Comparison of ENCODE assay signal across 8 cellular contexts in genomic region chr15:67834249-67834592, GRCh38. TPM values are rescaled to one million over a fixed set of nuclear protein-coding genes. Genes with fewer than 3 reads are reported as not detected.
DNase-seq lines count a peak whose midpoint lies in the region; ATAC-seq, FAIRE-seq and TF ChIP-seq lines count a peak whose summit lies in the region.
"Had no signal": no experiment of that assay in that cellular context is flagged by ENCODE, and none has a peak within 500 bp of the region (broad histone marks: within the 10 kb centered on the region; RNA-seq: fewer than 3 reads in every experiment).

No MANE protein-coding gene starts in this region.

- no peaks in the 10 kb centered on the region for H3K79me2 ChIP-seq in fibroblast of lung (ENCODE audit: control insufficient read depth, insufficient read depth, low read length)

- DNase-seq in GM12864 (ENCODE audit: low read depth), result no peak
- DNase-seq in RWPE2 (ENCODE audit: low spot score), result no peak
- no peak for DNase-seq in fibroblast of lung (ENCODE audit: low read depth in 2 of 2)
- DNase-seq in gastrocnemius medialis, result no peak
- DNase-seq in COLO829 (ENCODE audit: low spot score), result no peak
- DNase-seq in GM19239 (ENCODE audit: insufficient read length, low spot score), result no peak

- H4K20me1 ChIP-seq in fibroblast of lung (ENCODE audit: control insufficient read depth, extremely low read depth, insufficient read depth, low read length), result no peaks in the 10 kb centered on the region

- peak overlapping the region; percentile 51 for H3K4me3 ChIP-seq in GM12864 (ENCODE audit: low read depth, low read length)
- H3K4me3 ChIP-seq in RWPE2 (ENCODE audit: severe bottlenecking), result peak overlapping the region; percentile 19
- peak overlapping the region in 2 of 4 experiments; percentile 16 to 28 for H3K4me3 ChIP-seq in fibroblast of lung (replicated peaks in 1 of 4; ENCODE audit: control extremely low read depth in 1 of 4, insufficient read depth in 1 of 4, low read depth in 3 of 4, low read length in 4 of 4)
- peak overlapping the region; percentile 26 to 44 (median 34) for H3K4me3 ChIP-seq in gastrocnemius medialis

- TF ChIP-seq CTCF in GM12864 (IDR thresholded peaks at IDR 0.05; ENCODE audit: low read depth, low read length, missing control alignments) (no peak), RWPE2 (IDR thresholded peaks at IDR 0.05; ENCODE audit: poor library complexity, severe bottlenecking) (no peak), fibroblast of lung (conservative IDR thresholded peaks at IDR 0.05 in 1 of 2, IDR thresholded peaks at IDR 0.05 in 1 of 2; ENCODE audit: low read depth in 1 of 2, low read length in 2 of 2) (no peak), gastrocnemius medialis (IDR thresholded peaks at IDR 0.05 in 4 of 5, conservative IDR thresholded peaks at IDR 0.05 in 1 of 5) (no peak)

- H3K4me1 ChIP-seq in RWPE2 (ENCODE audit: insufficient read depth, poor library complexity, severe bottlenecking) (peaks cover 4% of the 10 kb centered on the region), fibroblast of lung (ENCODE audit: control insufficient read depth, extremely low read depth, insufficient read depth, low read length) (peaks cover 7% of the 10 kb centered on the region), gastrocnemius medialis (peaks cover 16 to 36% of the 10 kb centered on the region in 2 donors)

- H3K27me3 ChIP-seq in RWPE2 (ENCODE audit: insufficient read depth, poor library complexity, severe bottlenecking) (peaks cover 68% of the 10 kb centered on the region), fibroblast of lung (ENCODE audit: control insufficient read depth, insufficient read depth, low read length) (peaks cover 71% of the 10 kb centered on the region), gastrocnemius medialis (peaks cover 41 to 58% (median 57%) of the 10 kb centered on the region in 3 donors)

- H3K36me3 ChIP-seq in RWPE2 (ENCODE audit: low read depth) (no peaks in the 10 kb centered on the region), fibroblast of lung (ENCODE audit: control insufficient read depth, insufficient read depth, low read length) (no peaks in the 10 kb centered on the region), gastrocnemius medialis (no peaks in the 10 kb centered on the region)

- ATAC-seq in RWPE2 (ENCODE audit: low read depth), result no peak
- no peak for ATAC-seq in gastrocnemius medialis
- no peak for ATAC-seq in HG02870 (IDR thresholded peaks at IDR 0.05; ENCODE audit: unreplicated experiment)

- H3K27ac ChIP-seq in RWPE2 (ENCODE audit: poor library complexity, severe bottlenecking) (no peak overlapping the region), fibroblast of lung (ENCODE audit: insufficient read depth, low read length) (no peak overlapping the region), gastrocnemius medialis (no peak overlapping the region)

- in situ Hi-C loops in gastrocnemius medialis (cut with MboI; ENCODE audit: low sequenced_read_pairs in 4 of 4), result loop anchor here (10.0 to 25.0 kb wide), 4 partner anchors 297 to 897 kb away; partner anchors contain the start of gene MAP2K5 (in 1 of the 4)

- H3K9ac ChIP-seq in fibroblast of lung (ENCODE audit: insufficient read depth, low read length), result no peak overlapping the region

- intact Hi-C loops in gastrocnemius medialis (cut with DNase I; ENCODE audit: low total_unique reads), result loop anchor here (1.0 kb wide), 1 partner anchor 377 kb away; no protein-coding TSS in a partner anchor

- TF ChIP-seq POLR2A in gastrocnemius medialis (IDR thresholded peaks at IDR 0.05), result no peak

- H2AFZ ChIP-seq in fibroblast of lung (ENCODE audit: low read length), result no peak overlapping the region

- FAIRE-seq in GM19239 (lab: Jason Lieb, UNC), result no peak
- FAIRE-seq: bronchial epithelial cell had no signal

- H3K4me2 ChIP-seq in fibroblast of lung (ENCODE audit: extremely low read depth, insufficient read depth, low read length), result peak overlapping the region; percentile 21

- H3K9me3 ChIP-seq in RWPE2 (ENCODE audit: severe bottlenecking) (no peaks in the 10 kb centered on the region), fibroblast of lung (ENCODE audit: control insufficient read depth, insufficient read depth, low read depth, low read length) (no peaks in the 10 kb centered on the region), gastrocnemius medialis (no peaks in the 10 kb centered on the region)

RNA-seq across cellular contexts. Expression of gene RNU6-1, which starts 5.6 kb away (rescaled TPM):
- not detected in 2 replicates for total RNA-seq in fibroblast of lung
- not detected in 2 replicates for polyA plus RNA-seq in fibroblast of lung
- not detected in 2 replicates for polyA plus RNA-seq in fibroblast of lung (2012)
- not detected in 2 replicates for polyA minus RNA-seq in fibroblast of lung (ENCODE audit: low replicate concordance)
- not detected for total RNA-seq in gastrocnemius medialis
- total RNA-seq: bronchial epithelial cell had no signal

RNA-seq across cellular contexts. Expression of gene SKOR1, which starts 8.9 kb away (rescaled TPM):
- total RNA-seq in fibroblast of lung (under 0.01 and 0.17 TPM in 2 replicates), gastrocnemius medialis (1 to 10 TPM in 1 of 4 donors, under 1 TPM in 3; 0.13 to 2.1 (median 0.25) TPM)
- 0.01 and 0.02 TPM in 2 replicates for polyA plus RNA-seq in fibroblast of lung
- polyA plus RNA-seq in fibroblast of lung (2012), result 0.03 and 0.05 TPM in 2 replicates
- polyA minus RNA-seq in fibroblast of lung (ENCODE audit: low replicate concordance), result 0.96 TPM in 1 of 2 replicates, not detected in the other
